ENCODE assay signal across 10 cellular contexts in genomic region chrX:13074297-13075262, GRCh38. TPM values are rescaled to one million over a fixed set of nuclear protein-coding genes. Genes with fewer than 3 reads are reported as not detected.
DNase-seq lines count a peak whose midpoint lies in the region; ATAC-seq and TF ChIP-seq lines count a peak whose summit lies in the region.
"Had no signal": no experiment of that assay in that cellular context is flagged by ENCODE, and none has a peak within 500 bp of the region (broad histone marks: within the 10 kb centered on the region; RNA-seq: fewer than 3 reads in every experiment).

No MANE protein-coding gene starts in this region.

- H3K36me3 ChIP-seq in osteoblast (ENCODE audit: insufficient read depth, low read length), result no peaks in the 10 kb centered on the region
- no peaks in the 10 kb centered on the region for H3K36me3 ChIP-seq in GM23338 (ENCODE audit: insufficient read depth)

- H2AFZ ChIP-seq in osteoblast (ENCODE audit: low read length) (no peak overlapping the region), GM23338 (no peak overlapping the region)

- H3K4me3 ChIP-seq in osteoblast (ENCODE audit: insufficient read depth, low read length) (no peak overlapping the region), GM23338 (no peak overlapping the region)

- no peak for TF ChIP-seq CTCF in GM10266 (IDR thresholded peaks at IDR 0.05; ENCODE audit: control insufficient read depth, insufficient read depth, low read depth, missing control alignments)
- no peak for TF ChIP-seq CTCF in osteoblast (IDR thresholded peaks at IDR 0.05; ENCODE audit: extremely low read depth, low read depth, low read length)
- TF ChIP-seq CTCF in GM23338 (conservative IDR thresholded peaks at IDR 0.05; ENCODE audit: low read depth in 2 of 2), result no peak

- no peaks in the 10 kb centered on the region for H3K27me3 ChIP-seq in osteoblast (ENCODE audit: insufficient read depth, low read length)
- no peaks in the 10 kb centered on the region for H3K27me3 ChIP-seq in GM23338 (ENCODE audit: insufficient read depth)

- peaks cover 32% of the 10 kb centered on the region for H3K4me1 Mint-ChIP-seq in activated T-helper 2 cell treated with anti-CD3 and anti-CD28 coated beads, Interferon-gamma antibody, Interleukin-2, Interleukin-4, amounts not matched to agents 10 μg/mL and 5 μg/mL and 100 μg/mL, durations not matched to agents 14 hours and 24 hours and 36 hours (ENCODE audit: low read depth)
- H3K4me1 Mint-ChIP-seq in GM23338, result no peaks in the 10 kb centered on the region

- H3K9me2 ChIP-seq in GM23338 (ENCODE audit: insufficient read depth), result no peaks in the 10 kb centered on the region

- ATAC-seq in GM19438 (IDR thresholded peaks at IDR 0.05; ENCODE audit: low read depth, unreplicated experiment) (peak; percentile 87), HG03095 (IDR thresholded peaks at IDR 0.05; ENCODE audit: unreplicated experiment) (peak; percentile 86), GM23338 (no peak)

- H3K27ac Mint-ChIP-seq in activated T-helper 2 cell treated with anti-CD3 and anti-CD28 coated beads, Interferon-gamma antibody, Interleukin-2, Interleukin-4, amounts not matched to agents 10 μg/mL and 5 μg/mL and 100 μg/mL, durations not matched to agents 14 hours and 24 hours and 36 hours, result peak overlapping the region; percentile 77
- H3K27ac Mint-ChIP-seq in GM23338, result no peak overlapping the region

- H3K9me3 Mint-ChIP-seq in activated T-helper 2 cell treated with anti-CD3 and anti-CD28 coated beads, Interferon-gamma antibody, Interleukin-2, Interleukin-4, amounts not matched to agents 10 μg/mL and 5 μg/mL and 100 μg/mL, durations not matched to agents 14 hours and 24 hours and 36 hours, result peaks cover 3% of the 10 kb centered on the region
- no peaks in the 10 kb centered on the region for H3K9me3 Mint-ChIP-seq in GM23338

- H3K27ac ChIP-seq in osteoblast (ENCODE audit: low read depth, low read length) (no peak overlapping the region), GM23338 (ENCODE audit: low read depth) (no peak overlapping the region)

- intact Hi-C loops in activated T-helper 2 cell treated with anti-CD3 and anti-CD28 coated beads, Interferon-gamma antibody, Interleukin-2, Interleukin-4, amounts not matched to agents 10 μg/mL and 5 μg/mL and 100 μg/mL, durations not matched to agents 14 hours and 24 hours and 36 hours (cut with micrococcal nuclease), result no loop called here

- no peaks in the 10 kb centered on the region for H3K9me3 ChIP-seq in osteoblast (ENCODE audit: low read depth, low read length)

- peaks cover 5% of the 10 kb centered on the region for H3K36me3 Mint-ChIP-seq in activated T-helper 2 cell treated with anti-CD3 and anti-CD28 coated beads, Interferon-gamma antibody, Interleukin-2, Interleukin-4, amounts not matched to agents 10 μg/mL and 5 μg/mL and 100 μg/mL, durations not matched to agents 14 hours and 24 hours and 36 hours (ENCODE audit: low read depth)
- no peaks in the 10 kb centered on the region; the same call in 2 of the 3 replicates for H3K36me3 Mint-ChIP-seq in GM23338 (ENCODE audit: low read depth)

- H3K4me2 ChIP-seq in osteoblast (ENCODE audit: insufficient read depth, low read length) (no peak overlapping the region), GM23338 (no peak overlapping the region)

- no peaks in the 10 kb centered on the region for H3K79me2 ChIP-seq in osteoblast (ENCODE audit: insufficient read depth, low read length)
- H3K79me2 ChIP-seq in GM23338 (replicated peaks; ENCODE audit: insufficient read depth), result no peaks in the 10 kb centered on the region

- H4K20me1 ChIP-seq in osteoblast (ENCODE audit: insufficient read depth, low read length) (no peaks in the 10 kb centered on the region), GM23338 (replicated peaks; ENCODE audit: insufficient read depth) (no peaks in the 10 kb centered on the region)

- peaks cover 9% of the 10 kb centered on the region for H3K4me1 ChIP-seq in osteoblast (ENCODE audit: insufficient read depth, low read length)
- no peaks in the 10 kb centered on the region for H3K4me1 ChIP-seq in GM23338 (ENCODE audit: insufficient read depth)

- H3K4me3 Mint-ChIP-seq in activated T-helper 2 cell treated with anti-CD3 and anti-CD28 coated beads, Interferon-gamma antibody, Interleukin-2, Interleukin-4, amounts not matched to agents 10 μg/mL and 5 μg/mL and 100 μg/mL, durations not matched to agents 14 hours and 24 hours and 36 hours (ENCODE audit: low read depth), result no peak overlapping the region
- H3K4me3 Mint-ChIP-seq in GM23338, result no peak overlapping the region

- no peaks in the 10 kb centered on the region for H3F3A ChIP-seq in GM23338 (replicated peaks; ENCODE audit: low read depth)

- no peaks in the 10 kb centered on the region for H3K27me3 Mint-ChIP-seq in activated T-helper 2 cell treated with anti-CD3 and anti-CD28 coated beads, Interferon-gamma antibody, Interleukin-2, Interleukin-4, amounts not matched to agents 10 μg/mL and 5 μg/mL and 100 μg/mL, durations not matched to agents 14 hours and 24 hours and 36 hours (ENCODE audit: low read depth)
- H3K27me3 Mint-ChIP-seq in GM23338 (ENCODE audit: insufficient read depth, low read depth, poor library complexity), result no peaks in the 10 kb centered on the region

- DNase-seq in GM10266 (ENCODE audit: extremely low spot score) (peak; percentile 14), amniotic stem cell (lab: John Stamatoyannopoulos, UW) (no peak), osteoblast (ENCODE audit: insufficient read length, low spot score, missing footprints) (no peak), GM23338 (ENCODE audit: low spot score) (no peak), NOMO-1 treated with dmso at 0.1 percent for 144 hours (lab: John Stamatoyannopoulos, UW; ENCODE audit: unreplicated experiment) (no peak)
- DNase-seq in activated T-helper 2 cell treated with anti-CD3 and anti-CD28 coated beads, Interferon-gamma antibody, Interleukin-2, Interleukin-4, amounts not matched to agents 10 μg/mL and 5 μg/mL and 100 μg/mL, durations not matched to agents 14 hours and 24 hours and 36 hours (ENCODE audit: low spot score), result no peak

TF ChIP-seq in GM23338, 12 proteins besides CTCF, POLR2A, EP300 and RAD21 (continues in another document):
- TF ChIP-seq CREB1 (CRISPR knock-in tag; IDR thresholded peaks at IDR 0.05; ENCODE audit: low read depth) (no peak), EZH2phosphoT487 (IDR thresholded peaks at IDR 0.05; ENCODE audit: unreplicated experiment) (no peak), STAT1 (IDR thresholded peaks at IDR 0.05; ENCODE audit: unreplicated experiment) (no peak)
- TF ChIP-seq, protein P1, sequence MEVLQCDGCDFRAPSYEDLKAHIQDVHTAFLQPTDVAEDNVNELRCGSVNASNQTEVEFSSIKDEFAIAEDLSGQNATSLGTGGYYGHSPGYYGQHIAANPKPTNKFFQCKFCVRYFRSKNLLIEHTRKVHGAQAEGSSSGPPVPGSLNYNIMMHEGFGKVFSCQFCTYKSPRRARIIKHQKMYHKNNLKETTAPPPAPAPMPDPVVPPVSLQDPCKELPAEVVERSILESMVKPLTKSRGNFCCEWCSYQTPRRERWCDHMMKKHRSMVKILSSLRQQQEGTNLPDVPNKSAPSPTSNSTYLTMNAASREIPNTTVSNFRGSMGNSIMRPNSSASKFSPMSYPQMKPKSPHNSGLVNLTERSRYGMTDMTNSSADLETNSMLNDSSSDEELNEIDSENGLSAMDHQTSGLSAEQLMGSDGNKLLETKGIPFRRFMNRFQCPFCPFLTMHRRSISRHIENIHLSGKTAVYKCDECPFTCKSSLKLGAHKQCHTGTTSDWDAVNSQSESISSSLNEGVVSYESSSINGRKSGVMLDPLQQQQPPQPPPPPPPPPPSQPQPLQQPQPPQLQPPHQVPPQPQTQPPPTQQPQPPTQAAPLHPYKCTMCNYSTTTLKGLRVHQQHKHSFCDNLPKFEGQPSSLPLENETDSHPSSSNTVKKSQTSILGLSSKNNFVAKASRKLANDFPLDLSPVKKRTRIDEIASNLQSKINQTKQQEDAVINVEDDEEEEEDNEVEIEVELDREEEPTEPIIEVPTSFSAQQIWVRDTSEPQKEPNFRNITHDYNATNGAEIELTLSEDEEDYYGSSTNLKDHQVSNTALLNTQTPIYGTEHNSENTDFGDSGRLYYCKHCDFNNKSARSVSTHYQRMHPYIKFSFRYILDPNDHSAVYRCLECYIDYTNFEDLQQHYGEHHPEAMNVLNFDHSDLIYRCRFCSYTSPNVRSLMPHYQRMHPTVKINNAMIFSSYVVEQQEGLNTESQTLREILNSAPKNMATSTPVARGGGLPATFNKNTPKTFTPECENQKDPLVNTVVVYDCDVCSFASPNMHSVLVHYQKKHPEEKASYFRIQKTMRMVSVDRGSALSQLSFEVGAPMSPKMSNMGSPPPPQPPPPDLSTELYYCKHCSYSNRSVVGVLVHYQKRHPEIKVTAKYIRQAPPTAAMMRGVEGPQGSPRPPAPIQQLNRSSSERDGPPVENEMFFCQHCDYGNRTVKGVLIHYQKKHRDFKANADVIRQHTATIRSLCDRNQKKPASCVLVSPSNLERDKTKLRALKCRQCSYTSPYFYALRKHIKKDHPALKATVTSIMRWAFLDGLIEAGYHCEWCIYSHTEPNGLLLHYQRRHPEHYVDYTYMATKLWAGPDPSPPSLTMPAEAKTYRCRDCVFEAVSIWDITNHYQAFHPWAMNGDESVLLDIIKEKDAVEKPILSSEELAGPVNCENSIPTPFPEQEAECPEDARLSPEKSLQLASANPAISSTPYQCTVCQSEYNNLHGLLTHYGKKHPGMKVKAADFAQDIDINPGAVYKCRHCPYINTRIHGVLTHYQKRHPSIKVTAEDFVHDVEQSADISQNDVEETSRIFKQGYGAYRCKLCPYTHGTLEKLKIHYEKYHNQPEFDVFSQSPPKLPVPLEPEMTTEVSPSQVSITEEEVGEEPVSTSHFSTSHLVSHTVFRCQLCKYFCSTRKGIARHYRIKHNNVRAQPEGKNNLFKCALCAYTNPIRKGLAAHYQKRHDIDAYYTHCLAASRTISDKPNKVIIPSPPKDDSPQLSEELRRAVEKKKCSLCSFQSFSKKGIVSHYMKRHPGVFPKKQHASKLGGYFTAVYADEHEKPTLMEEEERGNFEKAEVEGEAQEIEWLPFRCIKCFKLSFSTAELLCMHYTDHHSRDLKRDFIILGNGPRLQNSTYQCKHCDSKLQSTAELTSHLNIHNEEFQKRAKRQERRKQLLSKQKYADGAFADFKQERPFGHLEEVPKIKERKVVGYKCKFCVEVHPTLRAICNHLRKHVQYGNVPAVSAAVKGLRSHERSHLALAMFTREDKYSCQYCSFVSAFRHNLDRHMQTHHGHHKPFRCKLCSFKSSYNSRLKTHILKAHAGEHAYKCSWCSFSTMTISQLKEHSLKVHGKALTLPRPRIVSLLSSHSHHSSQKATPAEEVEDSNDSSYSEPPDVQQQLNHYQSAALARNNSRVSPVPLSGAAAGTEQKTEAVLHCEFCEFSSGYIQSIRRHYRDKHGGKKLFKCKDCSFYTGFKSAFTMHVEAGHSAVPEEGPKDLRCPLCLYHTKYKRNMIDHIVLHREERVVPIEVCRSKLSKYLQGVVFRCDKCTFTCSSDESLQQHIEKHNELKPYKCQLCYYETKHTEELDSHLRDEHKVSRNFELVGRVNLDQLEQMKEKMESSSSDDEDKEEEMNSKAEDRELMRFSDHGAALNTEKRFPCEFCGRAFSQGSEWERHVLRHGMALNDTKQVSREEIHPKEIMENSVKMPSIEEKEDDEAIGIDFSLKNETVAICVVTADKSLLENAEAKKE (CRISPR knock-in tag; IDR thresholded peaks at IDR 0.05), result no peak

RNA-seq across cellular contexts. Expression of gene FAM9C, which starts 30.2 kb away (rescaled TPM):
- total RNA-seq in activated T-helper 2 cell treated with anti-CD3 and anti-CD28 coated beads, Interferon-gamma antibody, Interleukin-2, Interleukin-4, amounts not matched to agents 10 μg/mL and 5 μg/mL and 100 μg/mL, durations not matched to agents 14 hours and 24 hours and 36 hours, result not detected in 2 replicates
- total RNA-seq in osteoblast, result under 0.01 TPM in 1 of 2 replicates, not detected in the other
- not detected in 2 replicates for total RNA-seq in GM23338 (2014; rRNA removed; shearing (Covaris generic))
- polyA plus RNA-seq in GM23338 (2016; fragmentation: Nextera tagmentation; extraction: Ambion mirVana), result 0.08 and 0.19 TPM in 2 replicates
- total RNA-seq: glomerular endothelial cell, M059J had no signal
